22 cellular contexts compared by ENCODE assay signal in genomic region chr11:36635463-36635862, GRCh38. TPM values are rescaled to one million over a fixed set of nuclear protein-coding genes. Genes with fewer than 3 reads are reported as not detected.
DNase-seq lines count a peak whose midpoint lies in the region; ATAC-seq and FAIRE-seq lines count a peak whose summit lies in the region.
"Had no signal": no experiment of that assay in that cellular context is flagged by ENCODE, and none has a peak within 500 bp of the region (broad histone marks: within the 10 kb centered on the region; RNA-seq: fewer than 3 reads in every experiment).

No MANE protein-coding gene starts in this region.

- no peaks in the 10 kb centered on the region for H3K27me3 Mint-ChIP-seq in activated CD4-positive, alpha-beta T cell treated with anti-CD3 and anti-CD28 coated beads, Interleukin-2, amount 10 ng/mL, durations not matched to agents 7 days and 5 days

- H3K4me1 ChIP-seq in muscle layer of duodenum (ENCODE audit: control insufficient read depth in 1 of 2, insufficient read depth in 2 of 2, low read length in 2 of 2) (peaks cover 0 to 3% of the 10 kb centered on the region in 2 donors), stomach smooth muscle (ENCODE audit: control insufficient read depth, insufficient read depth, low read length) (no peaks in the 10 kb centered on the region)
- H3K4me1 ChIP-seq: A549, BE2C had no signal

- H3K27ac ChIP-seq in muscle layer of duodenum (ENCODE audit: low read length) (peak overlapping the region; percentile 70), stomach smooth muscle (ENCODE audit: low read length) (peak overlapping the region; percentile 56)
- H3K27ac ChIP-seq: A549, C4-2B had no signal

- H3K27ac Mint-ChIP-seq in activated CD4-positive, alpha-beta T cell treated with anti-CD3 and anti-CD28 coated beads, Interleukin-2, amount 10 ng/mL, durations not matched to agents 7 days and 5 days: no peak overlapping the region
- H3K27ac Mint-ChIP-seq: CD4-positive, alpha-beta memory T cell; HFFc6 had no signal

- H3K9me3 ChIP-seq in muscle layer of duodenum (ENCODE audit: control insufficient read depth in 1 of 2, low read length in 2 of 2) (no peaks in the 10 kb centered on the region), stomach smooth muscle (ENCODE audit: control insufficient read depth in 2 of 2, low read length in 2 of 2) (no peaks in the 10 kb centered on the region)
- H3K9me3 ChIP-seq: A549, BE2C, HAP-1 had no signal

- CTCF ChIA-PET in activated CD4-positive, alpha-beta T cell treated with anti-CD3 and anti-CD28 coated beads, Interleukin-2, amount 10 ng/mL, durations not matched to agents 7 days and 5 days (lab: Charles Lee): no interaction called here

- no peaks in the 10 kb centered on the region for H3K4me1 Mint-ChIP-seq in activated CD4-positive, alpha-beta T cell treated with anti-CD3 and anti-CD28 coated beads, Interleukin-2, amount 10 ng/mL, durations not matched to agents 7 days and 5 days

- H3K36me3 ChIP-seq in muscle layer of duodenum (ENCODE audit: control insufficient read depth in 1 of 2, insufficient read depth in 2 of 2, low read length in 2 of 2) (peaks cover 0 to 5% of the 10 kb centered on the region in 2 donors), stomach smooth muscle (ENCODE audit: control insufficient read depth in 2 of 2, insufficient read depth in 2 of 2, low read length in 2 of 2) (no peaks in the 10 kb centered on the region)
- H3K36me3 ChIP-seq: BE2C, HAP-1 had no signal

- DNase-seq in GM19239 (ENCODE audit: insufficient read length, low spot score) (no peak), SK-N-DZ (ENCODE audit: low spot score) (peak; percentile 52)
- no peak for DNase-seq in activated CD4-positive, alpha-beta T cell treated with anti-CD3 and anti-CD28 coated beads, Interleukin-2, amount 10 ng/mL, durations not matched to agents 7 days and 5 days
- DNase-seq: BE2C; CD4-positive, alpha-beta memory T cell; DMS79; EL; GDM1; HFFc6 had no signal

- peak overlapping the region; percentile 1 to 6 for H3K9ac ChIP-seq in stomach smooth muscle (ENCODE audit: low read length in 2 of 2)

- H3K27me3 ChIP-seq in muscle layer of duodenum (ENCODE audit: low read depth, low read length) (no peaks in the 10 kb centered on the region), stomach smooth muscle (ENCODE audit: control insufficient read depth in 1 of 2, insufficient read depth in 2 of 2, low read length in 2 of 2) (no peaks in the 10 kb centered on the region)
- H3K27me3 ChIP-seq: BE2C had no signal

- peak; percentile 23 for FAIRE-seq in GM19239 (lab: Jason Lieb, UNC)
- FAIRE-seq: A549, GM12892, H1, HepG2, HTR-8/SVneo had no signal

- no peaks in the 10 kb centered on the region for H3K9me3 Mint-ChIP-seq in activated CD4-positive, alpha-beta T cell treated with anti-CD3 and anti-CD28 coated beads, Interleukin-2, amount 10 ng/mL, durations not matched to agents 7 days and 5 days
- H3K9me3 Mint-ChIP-seq: HFFc6 had no signal

- no peaks in the 10 kb centered on the region for H3K36me3 Mint-ChIP-seq in activated CD4-positive, alpha-beta T cell treated with anti-CD3 and anti-CD28 coated beads, Interleukin-2, amount 10 ng/mL, durations not matched to agents 7 days and 5 days (ENCODE audit: low read depth)

- H3K4me3 Mint-ChIP-seq in activated CD4-positive, alpha-beta T cell treated with anti-CD3 and anti-CD28 coated beads, Interleukin-2, amount 10 ng/mL, durations not matched to agents 7 days and 5 days: no peak overlapping the region
- H3K4me3 Mint-ChIP-seq: CD4-positive, alpha-beta memory T cell; HFFc6 had no signal

- ATAC-seq in HG02870 (IDR thresholded peaks at IDR 0.05; ENCODE audit: unreplicated experiment): no peak
- no peak for ATAC-seq in HG03521 (IDR thresholded peaks at IDR 0.05; ENCODE audit: unreplicated experiment)
- no peak for ATAC-seq in HG03565 (IDR thresholded peaks at IDR 0.05; ENCODE audit: unreplicated experiment)
- ATAC-seq: A549, HepG2 had no signal

- POLR2A ChIA-PET in activated CD4-positive, alpha-beta T cell treated with anti-CD3 and anti-CD28 coated beads, Interleukin-2, amount 10 ng/mL, durations not matched to agents 7 days and 5 days (lab: Charles Lee): no interaction called here

- H3K4me3 ChIP-seq in muscle layer of duodenum (ENCODE audit: low read depth in 1 of 2, low read length in 2 of 2) (no peak overlapping the region), stomach smooth muscle (ENCODE audit: low read length in 2 of 2) (no peak overlapping the region)
- H3K4me3 ChIP-seq: A549, HAP-1 had no signal

RNA-seq across cellular contexts. Expression of gene RAG2, which starts 37.4 kb away (rescaled TPM):
- 0.05 and 0.08 TPM in 2 replicates for polyA plus RNA-seq in SK-N-DZ (2014; cell fraction: cytosol; rRNA removed)
- polyA plus RNA-seq in SK-N-DZ (2014; cell fraction: nucleus; rRNA removed): 0.20 TPM in 1 of 2 replicates, not detected in the other
- not detected for total RNA-seq in activated CD4-positive, alpha-beta T cell treated with anti-CD3 and anti-CD28 coated beads, Interleukin-2, amount 10 ng/mL, durations not matched to agents 7 days and 5 days
- total RNA-seq: CD4-positive, alpha-beta memory T cell; H1; HepG2; HFFc6 had no signal
- polyA plus RNA-seq: A549; AG04450; CD4-positive, alpha-beta memory T cell; H1; HepG2 had no signal

RNA-seq across cellular contexts. Expression of gene IFTAP, which starts 41.2 kb away (rescaled TPM):
- polyA plus RNA-seq in SK-N-DZ (2014; cell fraction: cytosol; rRNA removed): 113 and 114 TPM in 2 replicates
- 62.8 and 77.8 TPM in 2 replicates for polyA plus RNA-seq in SK-N-DZ (2014; cell fraction: nucleus; rRNA removed)
- total RNA-seq in activated CD4-positive, alpha-beta T cell treated with anti-CD3 and anti-CD28 coated beads, Interleukin-2, amount 10 ng/mL, durations not matched to agents 7 days and 5 days: 1 to 10 TPM; 1.5 to 1.8 TPM
